14 cellular contexts compared by ENCODE assay signal in genomic region chr2:28134857-28135256, GRCh38.
DNase-seq lines count a peak whose midpoint lies in the region; ATAC-seq, FAIRE-seq and TF ChIP-seq lines count a peak whose summit lies in the region.
"Had no signal": no experiment of that assay in that cellular context is flagged by ENCODE, and none has a peak within 500 bp of the region (broad histone marks: within the 10 kb centered on the region; RNA-seq: fewer than 3 reads in every experiment).

No MANE protein-coding gene starts in this region.

- H3K27ac ChIP-seq in keratinocyte (ENCODE audit: control insufficient read depth, insufficient read depth, low read length) (no peak overlapping the region), uterus (peak overlapping the region; percentile 85 to 96), osteoblast (ENCODE audit: low read depth, low read length) (no peak overlapping the region)
- H3K27ac ChIP-seq: SJSA1, WERI-Rb-1 had no signal

- POLR2A ChIA-PET in activated CD8-positive, alpha-beta T cell treated with anti-CD3 and anti-CD28 coated beads for 36 hours (lab: Charles Lee): no interaction called here

- H3K4me3 ChIP-seq in keratinocyte (ENCODE audit: control insufficient read depth in 2 of 3, extremely low read depth in 1 of 3, insufficient read depth in 2 of 3, low read depth in 1 of 3, low read length in 3 of 3) (no peak overlapping the region), uterus (no peak overlapping the region), osteoblast (ENCODE audit: insufficient read depth, low read length) (no peak overlapping the region)
- H3K4me3 ChIP-seq: HAP-1, SJSA1 had no signal

- no peak for TF ChIP-seq POLR2A in uterus (IDR thresholded peaks at IDR 0.05)

- CTCF ChIA-PET in activated naive CD4-positive, alpha-beta T cell treated with anti-CD3 and anti-CD28 coated beads for 36 hours (lab: Charles Lee): no interaction called here
- CTCF ChIA-PET in activated CD8-positive, alpha-beta T cell treated with anti-CD3 and anti-CD28 coated beads for 36 hours (lab: Charles Lee): no interaction called here

- H3K4me1 ChIP-seq in keratinocyte (ENCODE audit: control insufficient read depth, extremely low read depth, insufficient read depth, low read length) (peaks cover 24% of the 10 kb centered on the region), uterus (peaks cover 5 to 6% of the 10 kb centered on the region in 2 donors), osteoblast (ENCODE audit: insufficient read depth, low read length) (peaks cover 30% of the 10 kb centered on the region)

- FAIRE-seq in keratinocyte (lab: Jason Lieb, UNC): no peak

- H3K4me1 Mint-ChIP-seq in activated naive CD4-positive, alpha-beta T cell treated with anti-CD3 and anti-CD28 coated beads for 36 hours (ENCODE audit: low read depth): peaks cover 10% of the 10 kb centered on the region
- H3K4me1 Mint-ChIP-seq in activated CD8-positive, alpha-beta T cell treated with anti-CD3 and anti-CD28 coated beads for 36 hours (ENCODE audit: low read depth): peaks cover 21% of the 10 kb centered on the region

- H3K36me3 Mint-ChIP-seq in activated naive CD4-positive, alpha-beta T cell treated with anti-CD3 and anti-CD28 coated beads, Interleukin-2, amount 50 U/mL, for 72 hours: peaks cover 0 to 5% of the 10 kb centered on the region in 2 donors
- H3K36me3 Mint-ChIP-seq in activated naive CD4-positive, alpha-beta T cell treated with anti-CD3 and anti-CD28 coated beads for 36 hours (ENCODE audit: low read depth): peaks cover 3% of the 10 kb centered on the region
- H3K36me3 Mint-ChIP-seq in activated CD8-positive, alpha-beta T cell treated with anti-CD3 and anti-CD28 coated beads for 36 hours (ENCODE audit: low read depth): peaks cover 9% of the 10 kb centered on the region

- no peak for TF ChIP-seq CTCF in activated CD8-positive, alpha-beta T cell treated with anti-CD3 and anti-CD28 coated beads for 36 hours (IDR thresholded peaks at IDR 0.05)
- TF ChIP-seq CTCF in keratinocyte (optimal IDR thresholded peaks at IDR 0.05 in 1 of 3, IDR thresholded peaks at IDR 0.05 in 1 of 3, conservative IDR thresholded peaks at IDR 0.05 in 1 of 3; ENCODE audit: extremely low read depth in 1 of 3, insufficient read depth in 2 of 3, low read length in 3 of 3): no peak
- no peak for TF ChIP-seq CTCF in uterus (IDR thresholded peaks at IDR 0.05)
- no peak for TF ChIP-seq CTCF in osteoblast (IDR thresholded peaks at IDR 0.05; ENCODE audit: extremely low read depth, low read depth, low read length)

- H3K9me3 Mint-ChIP-seq in activated naive CD4-positive, alpha-beta T cell treated with anti-CD3 and anti-CD28 coated beads, Interleukin-2, amount 50 U/mL, for 72 hours: no peaks in the 10 kb centered on the region
- no peaks in the 10 kb centered on the region for H3K9me3 Mint-ChIP-seq in activated naive CD4-positive, alpha-beta T cell treated with anti-CD3 and anti-CD28 coated beads for 36 hours
- H3K9me3 Mint-ChIP-seq in activated CD8-positive, alpha-beta T cell treated with anti-CD3 and anti-CD28 coated beads for 36 hours: no peaks in the 10 kb centered on the region

- H3K79me2 ChIP-seq in keratinocyte (ENCODE audit: control insufficient read depth, insufficient read depth, low read length): no peaks in the 10 kb centered on the region
- H3K79me2 ChIP-seq in osteoblast (ENCODE audit: insufficient read depth, low read length): no peaks in the 10 kb centered on the region

- no peak overlapping the region for H3K9ac ChIP-seq in keratinocyte (ENCODE audit: control insufficient read depth, extremely low read depth, insufficient read depth, low read length)

- H2AFZ ChIP-seq in keratinocyte (ENCODE audit: control insufficient read depth, low read length) (no peak overlapping the region), osteoblast (ENCODE audit: low read length) (no peak overlapping the region)

- no peaks in the 10 kb centered on the region for H3K9me3 ChIP-seq in keratinocyte (ENCODE audit: control insufficient read depth, low read depth, low read length)
- H3K9me3 ChIP-seq in uterus: no peaks in the 10 kb centered on the region
- no peaks in the 10 kb centered on the region for H3K9me3 ChIP-seq in osteoblast (ENCODE audit: low read depth, low read length)
- H3K9me3 ChIP-seq: HAP-1, SJSA1 had no signal

- H4K20me1 ChIP-seq in keratinocyte (ENCODE audit: control insufficient read depth, extremely low read depth, insufficient read depth, low read length) (no peaks in the 10 kb centered on the region), osteoblast (ENCODE audit: insufficient read depth, low read length) (no peaks in the 10 kb centered on the region)

- H3K9me1 ChIP-seq in keratinocyte (ENCODE audit: control insufficient read depth, extremely low read depth, insufficient read depth, low read length): no peaks in the 10 kb centered on the region

- H3K27ac Mint-ChIP-seq in activated naive CD4-positive, alpha-beta T cell treated with anti-CD3 and anti-CD28 coated beads, Interleukin-2, amount 50 U/mL, for 72 hours: peak overlapping the region; percentile 44 to 58
- H3K27ac Mint-ChIP-seq in activated naive CD4-positive, alpha-beta T cell treated with anti-CD3 and anti-CD28 coated beads for 36 hours: no peak overlapping the region
- H3K27ac Mint-ChIP-seq in activated CD8-positive, alpha-beta T cell treated with anti-CD3 and anti-CD28 coated beads for 36 hours: peak overlapping the region; percentile 71

- H3K36me3 ChIP-seq in keratinocyte (ENCODE audit: control insufficient read depth in 2 of 2, extremely low read depth in 1 of 2, insufficient read depth in 2 of 2, low read length in 2 of 2) (no peaks in the 10 kb centered on the region), uterus (no peaks in the 10 kb centered on the region), osteoblast (ENCODE audit: insufficient read depth, low read length) (no peaks in the 10 kb centered on the region)
- H3K36me3 ChIP-seq: HAP-1, SJSA1, WERI-Rb-1 had no signal

- dilution Hi-C loops in keratinocyte (cut with MboI; ENCODE audit: extremely low pct_ligation_motif_present, low sequenced_read_pairs): no loop called here

- DNase-seq in activated naive CD4-positive, alpha-beta T cell treated with anti-CD3 and anti-CD28 coated beads, Interleukin-2, amount 50 U/mL, for 72 hours (ENCODE audit: low spot score in 2 of 2): no peak
- no peak for DNase-seq in activated naive CD4-positive, alpha-beta T cell treated with anti-CD3 and anti-CD28 coated beads for 36 hours
- no peak for DNase-seq in activated CD8-positive, alpha-beta T cell treated with anti-CD3 and anti-CD28 coated beads for 36 hours
- DNase-seq in keratinocyte (ENCODE audit: low read depth, low spot score): no peak
- no peak for DNase-seq in uterus
- no peak for DNase-seq in osteoblast (ENCODE audit: insufficient read length, low spot score, missing footprints)
- no peak for DNase-seq in NCI-H82 treated with DMSO at 0.1 percent for 48 hours (lab: John Stamatoyannopoulos, UW; ENCODE audit: unreplicated experiment)
- DNase-seq: KG1; occipital lobe; stimulated activated CD4-positive, alpha-beta T cell treated with anti-CD3 and anti-CD28 coated beads, Interleukin-12 subunit alpha, Interleukin-12 subunit beta, amount 100 ng/mL, for 4 hours; WERI-Rb-1 had no signal

- peak; percentile 37 to 51 for ATAC-seq in activated naive CD4-positive, alpha-beta T cell treated with anti-CD3 and anti-CD28 coated beads, Interleukin-2, amount 50 U/mL, for 72 hours
- ATAC-seq in activated CD8-positive, alpha-beta T cell treated with anti-CD3 and anti-CD28 coated beads for 36 hours: peak; percentile 39
- ATAC-seq in GM18498 (IDR thresholded peaks at IDR 0.05; ENCODE audit: unreplicated experiment): no peak

- intact Hi-C loops in activated naive CD4-positive, alpha-beta T cell treated with anti-CD3 and anti-CD28 coated beads for 36 hours (cut with micrococcal nuclease): no loop called here
- intact Hi-C loops in activated CD8-positive, alpha-beta T cell treated with anti-CD3 and anti-CD28 coated beads for 36 hours (cut with micrococcal nuclease): no loop called here
- intact Hi-C loops in uterus (cut with DNase I; ENCODE audit: low total_unique reads): no loop called here

- no peaks in the 10 kb centered on the region for H3K27me3 Mint-ChIP-seq in activated naive CD4-positive, alpha-beta T cell treated with anti-CD3 and anti-CD28 coated beads for 36 hours (ENCODE audit: low read depth)
- no peaks in the 10 kb centered on the region for H3K27me3 Mint-ChIP-seq in activated CD8-positive, alpha-beta T cell treated with anti-CD3 and anti-CD28 coated beads for 36 hours

- H3K4me2 ChIP-seq in keratinocyte (ENCODE audit: control insufficient read depth, extremely low read depth, insufficient read depth, low read depth, low read length) (peak overlapping the region; percentile 46), osteoblast (ENCODE audit: insufficient read depth, low read length) (no peak overlapping the region)

- no peak overlapping the region for H3K4me3 Mint-ChIP-seq in activated naive CD4-positive, alpha-beta T cell treated with anti-CD3 and anti-CD28 coated beads for 36 hours
- H3K4me3 Mint-ChIP-seq in activated CD8-positive, alpha-beta T cell treated with anti-CD3 and anti-CD28 coated beads for 36 hours: no peak overlapping the region

- no peaks in the 10 kb centered on the region for H3K27me3 ChIP-seq in keratinocyte (ENCODE audit: control insufficient read depth, extremely low read depth, insufficient read depth, low read length)
- H3K27me3 ChIP-seq in uterus: no peaks in the 10 kb centered on the region
- H3K27me3 ChIP-seq in osteoblast (ENCODE audit: insufficient read depth, low read length): no peaks in the 10 kb centered on the region
- H3K27me3 ChIP-seq: SJSA1 had no signal

Comparison
In these comparisons a context has a peak if more than half of its experiments do, and no peak if none do; other contexts are left out.
1. H3K27ac ChIP-seq: peak in uterus (2 of 2); none in keratinocyte (single experiment) and osteoblast (single experiment).